Comparison of ENCODE assay signal across 8 cellular contexts in the genomic region with DNA sequence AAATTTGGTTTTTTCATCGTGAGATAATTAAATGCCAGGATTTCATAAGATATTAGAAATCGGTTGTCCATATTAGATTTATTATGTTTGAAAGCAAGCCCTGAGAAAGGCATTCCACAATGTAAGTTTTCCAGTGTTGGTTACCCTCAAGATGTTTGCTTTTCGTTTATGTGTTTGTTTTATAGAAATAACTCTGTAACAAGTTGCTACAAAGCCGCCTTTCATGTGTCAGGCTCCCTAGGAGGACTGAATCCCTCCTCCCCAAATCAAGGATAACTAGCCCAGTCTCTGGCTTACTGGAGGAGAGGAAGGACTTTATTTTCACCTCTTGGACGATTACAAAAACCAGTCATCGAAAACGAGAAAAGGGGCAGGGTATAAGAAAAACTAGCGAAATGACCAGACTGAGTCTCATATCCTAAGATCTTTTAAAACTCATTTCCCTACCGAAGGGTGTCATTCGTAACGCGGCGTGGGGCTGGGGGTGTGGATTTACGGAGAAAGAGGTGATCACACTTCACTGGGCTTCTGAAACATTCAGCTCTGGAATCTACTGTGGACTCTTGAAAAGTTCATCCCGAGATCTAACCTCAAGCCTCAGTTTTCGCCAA. TPM values are rescaled to one million over a fixed set of nuclear protein-coding genes. Genes with fewer than 3 reads are reported as not detected.
DNase-seq lines count a peak whose midpoint lies in the region; ATAC-seq and TF ChIP-seq lines count a peak whose summit lies in the region.

No MANE protein-coding gene starts in this region.

- POLR2A ChIA-PET in naive thymus-derived CD8-positive, alpha-beta T cell (lab: Charles Lee): interaction anchor here (1.0 to 2.3 kb wide), 5 partner anchors 11 to 522 kb away, joined by 3 to 14 read pairs (median 4); a partner anchor contains a TSS

- H3K4me3 ChIP-seq in coronary artery: peak overlapping the region; percentile 90

- ATAC-seq in GM21423 (IDR thresholded peaks at IDR 0.05; ENCODE audit: unreplicated experiment): peak; percentile 7
- peak; percentile 1 to 2 for ATAC-seq in naive thymus-derived CD8-positive, alpha-beta T cell

- H3K36me3 Mint-ChIP-seq in naive thymus-derived CD8-positive, alpha-beta T cell: peaks cover 0 to 8% (median 0%) of the 10 kb centered on the region in 3 donors

- peak overlapping the region; percentile 94 to 96 for H3K27ac ChIP-seq in coronary artery

- DNase-seq in DMS53 (lab: John Stamatoyannopoulos, UW) (peak; percentile 62), NCI-H526 treated with DMSO at 0.1 percent for 48 hours (lab: John Stamatoyannopoulos, UW) (peak; percentile 34), coronary artery (ENCODE audit: low spot score) (no peak), kidney tubule cell (ENCODE audit: low spot score) (no peak), DMS114 treated with DMSO at 0.1 percent for 48 hours (lab: John Stamatoyannopoulos, UW; ENCODE audit: unreplicated experiment) (no peak)
- DNase-seq in naive thymus-derived CD8-positive, alpha-beta T cell: peak in 2 of 10 donors; percentile 1 to 5
- no peak for DNase-seq in effector CD4-positive, alpha-beta T cell

- peak overlapping the region; percentile 96 to 100 (median 99) for H3K4me3 Mint-ChIP-seq in naive thymus-derived CD8-positive, alpha-beta T cell

- TF ChIP-seq CTCF in coronary artery (IDR thresholded peaks at IDR 0.05): no peak

- no peaks in the 10 kb centered on the region for H3K27me3 Mint-ChIP-seq in naive thymus-derived CD8-positive, alpha-beta T cell

- peaks cover 6 to 51% (median 39%) of the 10 kb centered on the region in 4 donors for H3K4me1 Mint-ChIP-seq in naive thymus-derived CD8-positive, alpha-beta T cell

- peak overlapping the region; percentile 95 to 99 (median 97) for H3K27ac Mint-ChIP-seq in naive thymus-derived CD8-positive, alpha-beta T cell

- no peaks in the 10 kb centered on the region for H3K9me3 Mint-ChIP-seq in naive thymus-derived CD8-positive, alpha-beta T cell

RNA-seq across cellular contexts. Expression of a gene that starts 1.0 kb away (rescaled TPM):
- total RNA-seq in naive thymus-derived CD8-positive, alpha-beta T cell: 10 to 100 TPM; 26.8 to 27.4 TPM
- 10 to 100 TPM in 1 of 3 donors, 1 to 10 TPM in 2; 7.6 to 11.1 (median 9.0) TPM for polyA plus RNA-seq in naive thymus-derived CD8-positive, alpha-beta T cell

RNA-seq across cellular contexts. Expression of a gene that starts 1.6 kb away (rescaled TPM):
- 10 to 100 TPM in 1 of 2 experiments, 1 to 10 TPM in 1; 9.2 to 11.6 TPM for total RNA-seq in naive thymus-derived CD8-positive, alpha-beta T cell
- 1 to 10 TPM; 4.1 to 4.4 (median 4.4) TPM for polyA plus RNA-seq in naive thymus-derived CD8-positive, alpha-beta T cell

RNA-seq across cellular contexts. Expression of a gene that starts 49.2 kb away (rescaled TPM):
- total RNA-seq in naive thymus-derived CD8-positive, alpha-beta T cell: 1 to 10 TPM; 1.9 to 3.3 TPM
- under 1 TPM; 0.25 to 0.96 (median 0.64) TPM for polyA plus RNA-seq in naive thymus-derived CD8-positive, alpha-beta T cell

Comparison
In these comparisons a context has a peak if more than half of its experiments do, and no peak if none do; other contexts are left out.
1. DNase-seq: peak in DMS53 (single experiment) and NCI-H526 treated with DMSO at 0.1 percent for 48 hours (single experiment); none in coronary artery (single experiment), kidney tubule cell (single experiment), DMS114 treated with DMSO at 0.1 percent for 48 hours (single experiment) and effector CD4-positive, alpha-beta T cell (single experiment).